In the genomic region with DNA sequence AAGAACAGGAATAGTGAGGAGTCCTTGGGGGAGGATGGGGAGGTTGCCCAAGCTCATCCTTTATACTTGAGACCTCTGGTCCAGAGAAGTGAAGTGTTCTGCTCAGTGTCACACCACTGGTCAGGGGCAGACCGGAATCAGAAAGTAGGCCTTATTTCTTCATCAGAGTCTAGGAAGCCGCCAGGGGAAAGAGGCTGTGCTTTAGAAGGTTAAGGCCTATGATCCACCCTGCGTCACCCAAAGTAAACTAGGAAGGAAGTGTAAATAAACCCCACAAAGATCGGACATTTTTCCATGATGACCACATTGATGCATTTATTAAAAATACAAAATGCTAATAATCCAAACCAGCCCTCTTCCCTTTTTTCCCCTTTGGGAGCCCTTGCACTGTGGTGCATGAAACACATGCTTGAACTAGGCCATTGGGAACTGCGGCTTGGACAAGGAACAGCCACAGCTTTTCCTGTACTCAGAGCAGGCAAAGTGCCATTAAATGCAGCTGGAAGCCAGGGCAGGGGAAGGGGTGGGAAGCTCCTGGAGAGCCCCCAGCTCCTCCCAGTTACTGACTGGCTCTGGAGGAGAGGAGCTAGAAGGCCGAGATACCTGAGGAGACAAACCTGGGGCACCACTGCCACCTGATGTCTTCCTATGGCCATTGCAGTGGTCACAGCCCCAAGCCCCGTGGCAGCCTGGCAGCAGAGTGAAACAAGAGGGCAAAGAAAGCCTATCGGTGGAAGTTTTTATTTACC, we compare ENCODE assay signal across 8 cellular contexts. TPM values are rescaled to one million over a fixed set of nuclear protein-coding genes. Genes with fewer than 3 reads are reported as not detected.
DNase-seq lines count a peak whose midpoint lies in the region; ATAC-seq and TF ChIP-seq lines count a peak whose summit lies in the region.

No MANE protein-coding gene starts in this region.

- no peak overlapping the region for H3K9ac ChIP-seq in OCI-LY1 (ENCODE audit: low read length)

- no peaks in the 10 kb centered on the region for H3K9me2 ChIP-seq in OCI-LY1 (ENCODE audit: low read depth, low read length)

- H3K4me3 Mint-ChIP-seq in activated T-cell treated with anti-CD3 and anti-CD28 coated beads, Interleukin-2, amount 50 U/mL, for 24 hours, result no peak overlapping the region
- H3K4me3 Mint-ChIP-seq in naive thymus-derived CD8-positive, alpha-beta T cell, result no peak overlapping the region

- no peaks in the 10 kb centered on the region for H3K79me2 ChIP-seq in OCI-LY1 (ENCODE audit: insufficient read depth, low read length)

- H3K4me1 Mint-ChIP-seq in activated T-cell treated with anti-CD3 and anti-CD28 coated beads, Interleukin-2, amount 50 U/mL, for 24 hours (ENCODE audit: low read depth), result no peaks in the 10 kb centered on the region
- H3K4me1 Mint-ChIP-seq in naive thymus-derived CD8-positive, alpha-beta T cell, result peaks cover 0 to 1% (median 0%) of the 10 kb centered on the region in 4 donors

- no peaks in the 10 kb centered on the region for H3K27me3 Mint-ChIP-seq in activated T-cell treated with anti-CD3 and anti-CD28 coated beads, Interleukin-2, amount 50 U/mL, for 24 hours
- peaks cover 0 to 2% (median 0%) of the 10 kb centered on the region in 5 donors for H3K27me3 Mint-ChIP-seq in naive thymus-derived CD8-positive, alpha-beta T cell

- no peaks in the 10 kb centered on the region for H4K20me1 ChIP-seq in OCI-LY1 (ENCODE audit: insufficient read depth, low read length)

- DNase-seq in EL, result peak; percentile 77
- DNase-seq in HT-29 (ENCODE audit: low spot score), result peak; percentile 83
- DNase-seq in activated T-cell treated with anti-CD3 and anti-CD28 coated beads, Interleukin-2, amount 50 U/mL, for 24 hours, result peak; percentile 65
- peak; percentile 73 for DNase-seq in fibroblast of gingiva (ENCODE audit: low read depth)
- DNase-seq in naive thymus-derived CD8-positive, alpha-beta T cell, result peak in 9 of 10 donors; percentile 10 to 71 (median 32)
- DNase-seq in stimulated activated CD8-positive, alpha-beta memory T cell treated with anti-CD3 and anti-CD28 coated beads, Interleukin-7, amount 100 ng/mL, for 48 hours (ENCODE audit: extremely low read depth in 1 of 2, low read depth in 1 of 2), result peak; percentile 28 to 32

- peak; percentile 80 to 82 for ATAC-seq in naive thymus-derived CD8-positive, alpha-beta T cell
- no peak for ATAC-seq in HG02840 (IDR thresholded peaks at IDR 0.05; ENCODE audit: low FRiP score, unreplicated experiment)

- H2AFZ ChIP-seq in OCI-LY1 (ENCODE audit: low read length), result no peak overlapping the region

- no peaks in the 10 kb centered on the region; the same call in 1 of the 2 replicates for H3F3A ChIP-seq in OCI-LY1 (ENCODE audit: insufficient read depth, low read length)

- H3K4me1 ChIP-seq in OCI-LY1 (ENCODE audit: insufficient read depth, low read length, severe bottlenecking), result no peaks in the 10 kb centered on the region

- H3K4me2 ChIP-seq in OCI-LY1 (ENCODE audit: low read length), result no peak overlapping the region

- POLR2A ChIA-PET in naive thymus-derived CD8-positive, alpha-beta T cell (lab: Charles Lee), result no interaction called here

- no peaks in the 10 kb centered on the region for H3K36me3 ChIP-seq in OCI-LY1 (ENCODE audit: insufficient read depth, low read length)

- no peak overlapping the region for H3K27ac Mint-ChIP-seq in activated T-cell treated with anti-CD3 and anti-CD28 coated beads, Interleukin-2, amount 50 U/mL, for 24 hours
- peak overlapping the region in 3 of 10 donors; percentile 4 to 53 (median 27) for H3K27ac Mint-ChIP-seq in naive thymus-derived CD8-positive, alpha-beta T cell

- no peak overlapping the region for H3K27ac ChIP-seq in OCI-LY1 (ENCODE audit: low read depth, low read length, poor library complexity, severe bottlenecking)

- H3K9me3 Mint-ChIP-seq in activated T-cell treated with anti-CD3 and anti-CD28 coated beads, Interleukin-2, amount 50 U/mL, for 24 hours, result no peaks in the 10 kb centered on the region
- no peaks in the 10 kb centered on the region for H3K9me3 Mint-ChIP-seq in naive thymus-derived CD8-positive, alpha-beta T cell

- TF ChIP-seq CTCF in OCI-LY1 (IDR thresholded peaks at IDR 0.05; ENCODE audit: low read length), result peak; percentile 92

- H3K4me3 ChIP-seq in OCI-LY1 (ENCODE audit: low read depth, low read length, poor library complexity, severe bottlenecking), result no peak overlapping the region

- no peaks in the 10 kb centered on the region for H3K9me3 ChIP-seq in OCI-LY1 (ENCODE audit: low read length)

- H3K36me3 Mint-ChIP-seq in activated T-cell treated with anti-CD3 and anti-CD28 coated beads, Interleukin-2, amount 50 U/mL, for 24 hours (ENCODE audit: low read depth), result peaks cover 4% of the 10 kb centered on the region
- H3K36me3 Mint-ChIP-seq in naive thymus-derived CD8-positive, alpha-beta T cell, result no peaks in the 10 kb centered on the region

- no peaks in the 10 kb centered on the region for H3K27me3 ChIP-seq in OCI-LY1 (ENCODE audit: insufficient read depth, low read length)

RNA-seq across cellular contexts. Expression of gene CDC25A, which starts 37.0 kb away (rescaled TPM):
- total RNA-seq in HT-29 (2014; rRNA removed; shearing (Covaris generic)), result 16.3 and 33.6 TPM in 2 replicates
- total RNA-seq in naive thymus-derived CD8-positive, alpha-beta T cell, result not detected
- not detected for polyA plus RNA-seq in naive thymus-derived CD8-positive, alpha-beta T cell

Comparison
In these comparisons a context has a peak if more than half of its experiments do, and no peak if none do; other contexts are left out.
1. DNase-seq: peak in every context shown above with its lines; median percentile 83 in HT-29; 77 in EL; 73 in fibroblast of gingiva; 65 in activated T-cell treated with anti-CD3 and anti-CD28 coated beads, Interleukin-2, amount 50 U/mL, for 24 hours; 32 in naive thymus-derived CD8-positive, alpha-beta T cell; 30 in stimulated activated CD8-positive, alpha-beta memory T cell treated with anti-CD3 and anti-CD28 coated beads, Interleukin-7, amount 100 ng/mL, for 48 hours.
2. RNA of gene CDC25A, which starts 37.0 kb away (total RNA-seq): 16.3 to 33.6 TPM in HT-29; not detected in naive thymus-derived CD8-positive, alpha-beta T cell; every median in the first group is over 10 times any median in the second.